Comparison of ENCODE assay signal across 9 cellular contexts in the genomic region with DNA sequence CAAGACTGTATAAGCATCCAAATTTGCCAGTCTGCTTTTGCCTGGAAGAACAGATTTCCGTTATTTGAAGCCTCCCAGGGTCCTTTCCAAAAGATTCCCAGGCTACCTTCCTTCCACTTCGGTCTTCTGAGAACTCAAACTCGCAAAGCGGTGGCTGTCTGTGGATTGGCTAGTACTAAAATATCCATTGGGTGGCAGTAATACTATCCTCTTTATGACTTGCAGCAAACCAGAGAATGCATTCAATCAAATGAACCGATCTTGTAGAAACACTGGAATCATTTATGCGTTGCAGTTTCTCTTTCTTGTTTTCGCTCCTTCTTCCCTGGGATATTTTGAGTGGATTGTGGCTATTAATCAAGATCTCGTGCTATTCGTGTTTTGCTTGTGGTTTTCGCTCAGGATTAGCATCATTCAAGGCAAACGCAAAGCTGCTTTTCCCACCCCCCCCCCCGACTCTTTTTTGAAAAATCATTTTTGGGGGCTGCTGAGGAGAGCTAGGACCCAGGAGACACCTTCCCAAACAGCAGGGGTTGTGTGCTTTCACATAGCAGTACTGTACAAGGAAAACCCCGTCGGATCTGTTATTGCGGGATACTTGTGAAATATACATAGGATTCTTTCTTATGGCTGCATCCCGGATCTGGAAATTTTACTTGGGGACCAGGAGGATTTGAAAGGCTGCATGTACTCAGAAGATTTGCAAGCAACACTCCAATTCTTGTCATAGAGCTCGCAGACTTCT. TPM values are rescaled to one million over a fixed set of nuclear protein-coding genes. Genes with fewer than 3 reads are reported as not detected.
DNase-seq lines count a peak whose midpoint lies in the region; ATAC-seq, FAIRE-seq and TF ChIP-seq lines count a peak whose summit lies in the region.
"Had no signal": no experiment of that assay in that cellular context is flagged by ENCODE, and none has a peak within 500 bp of the region (broad histone marks: within the 10 kb centered on the region; RNA-seq: fewer than 3 reads in every experiment).

A gene (plus strand): TSS at position 556 of the 745 bp plus-strand sequence.

- TF ChIP-seq CTCF in MCF 10A (IDR thresholded peaks at IDR 0.05; ENCODE audit: unreplicated experiment) (peak; percentile 14), kidney (IDR thresholded peaks at IDR 0.05; ENCODE audit: borderline replicate concordance, extremely low read depth, insufficient read depth) (peak; percentile 14)

- intact Hi-C loops in MCF 10A (cut with micrococcal nuclease) (loop anchor here (1.0 to 5.0 kb wide), 3 partner anchors 215 to 1315 kb away; no protein-coding TSS in a partner anchor), kidney (cut with DNase I) (no loop called here)

- no peaks in the 10 kb centered on the region for H3K36me3 Mint-ChIP-seq in MCF 10A (ENCODE audit: insufficient read depth, unreplicated experiment)

- H3K4me1 Mint-ChIP-seq in MCF 10A (ENCODE audit: insufficient read depth, unreplicated experiment): no peaks in the 10 kb centered on the region

- H3K27me3 Mint-ChIP-seq in MCF 10A (ENCODE audit: insufficient read depth, unreplicated experiment): no peaks in the 10 kb centered on the region

- ATAC-seq in HG03457 (IDR thresholded peaks at IDR 0.05; ENCODE audit: unreplicated experiment): no peak
- no peak for ATAC-seq in GM18505 (IDR thresholded peaks at IDR 0.05; ENCODE audit: unreplicated experiment)
- ATAC-seq: K562 had no signal

- FAIRE-seq in HTR-8/SVneo (lab: Jason Lieb, UNC) (peak; percentile 33), kidney (lab: Jason Lieb, UNC) (peak; percentile 57), RCC 7860 (lab: Jason Lieb, UNC) (no peak)
- FAIRE-seq: K562 had no signal

- no peak for TF ChIP-seq POLR2A in GM18505 (IDR thresholded peaks at IDR 0.05; ENCODE audit: borderline replicate concordance, extremely low read depth, insufficient read depth, insufficient read length)

- no TSS peak for BruUV-seq in MCF 10A (replicated peaks; lab: Mats Ljungman, UMichigan)

- no peaks in the 10 kb centered on the region for H3K36me3 ChIP-seq in kidney (ENCODE audit: control insufficient read depth in 1 of 2, insufficient read depth in 2 of 2, low read length in 2 of 2)

- H3K9me3 ChIP-seq in kidney (ENCODE audit: control insufficient read depth in 1 of 2, low read length in 2 of 2): no peaks in the 10 kb centered on the region

- no peaks in the 10 kb centered on the region for H3K9me3 Mint-ChIP-seq in MCF 10A (ENCODE audit: unreplicated experiment)

- no peak within 1 kb of the TSS for H3K9ac ChIP-seq in kidney (ENCODE audit: low read length in 2 of 2)

- H3K27ac Mint-ChIP-seq in MCF 10A (ENCODE audit: low read depth, unreplicated experiment): no peak within 1 kb of the TSS

- no peaks in the 10 kb centered on the region for H3K4me1 ChIP-seq in kidney (ENCODE audit: control insufficient read depth in 1 of 2, insufficient read depth in 1 of 2, low read depth in 1 of 2, low read length in 2 of 2)

- H3K27ac ChIP-seq in kidney (ENCODE audit: low read depth in 2 of 2, low read length in 2 of 2) (no peak within 1 kb of the TSS), temporal lobe (ENCODE audit: low read depth, low read length) (peak within 1 kb of the TSS; percentile 72)

- H3K4me3 ChIP-seq in kidney (ENCODE audit: low read length in 2 of 2): peak within 1 kb of the TSS; percentile 12 to 51
- H3K4me3 ChIP-seq: K562 had no signal

- DNase-seq in HTR-8/SVneo (ENCODE audit: insufficient read length, low spot score) (peak; percentile 44), MCF 10A (ENCODE audit: unreplicated experiment) (peak; percentile 51), kidney (no peak), NCI-H2196 treated with DMSO at 0.1 percent for 48 hours (lab: John Stamatoyannopoulos, UW; ENCODE audit: unreplicated experiment) (no peak), RCC 7860 (ENCODE audit: low spot score) (no peak)

- POLR2A ChIA-PET in MCF 10A (lab: Yijun Ruan, JAX): interaction anchor here (0.7 kb wide), 1 partner anchor 62 kb away, joined by 4 read pairs; no protein-coding TSS in a partner anchor

- H3K4me3 Mint-ChIP-seq in MCF 10A (ENCODE audit: unreplicated experiment): no peak within 1 kb of the TSS

- CTCF ChIA-PET in MCF 10A (lab: Yijun Ruan, JAX): interaction anchor here (0.6 to 1.6 kb wide), 7 partner anchors 165 to 1480 kb away, joined by 3 to 4 read pairs (median 3); no protein-coding TSS in a partner anchor

RNA-seq across cellular contexts. Expression of the gene that starts here (rescaled TPM):
- total RNA-seq in MCF 10A (2022) (not detected in 2 replicates), kidney (0.19 TPM), temporal lobe (11.1 TPM)
- polyA plus RNA-seq in kidney (ENCODE audit: insufficient read depth, low read depth, low replicate concordance): not detected

Comparison
In these comparisons a context has a peak if more than half of its experiments do, and no peak if none do; other contexts are left out.
1. RNA of the gene that starts here (total RNA-seq): 11.1 TPM in temporal lobe (single experiment); 0.19 TPM in kidney (single experiment) and not detected in MCF 10A; every median in the first group is over 10 times any median in the second.
2. Peak in DNase-seq in MCF 10A; RNA of the gene not detected or under 1 TPM.